ENCODE assay signal across 23 cellular contexts in the genomic region with DNA sequence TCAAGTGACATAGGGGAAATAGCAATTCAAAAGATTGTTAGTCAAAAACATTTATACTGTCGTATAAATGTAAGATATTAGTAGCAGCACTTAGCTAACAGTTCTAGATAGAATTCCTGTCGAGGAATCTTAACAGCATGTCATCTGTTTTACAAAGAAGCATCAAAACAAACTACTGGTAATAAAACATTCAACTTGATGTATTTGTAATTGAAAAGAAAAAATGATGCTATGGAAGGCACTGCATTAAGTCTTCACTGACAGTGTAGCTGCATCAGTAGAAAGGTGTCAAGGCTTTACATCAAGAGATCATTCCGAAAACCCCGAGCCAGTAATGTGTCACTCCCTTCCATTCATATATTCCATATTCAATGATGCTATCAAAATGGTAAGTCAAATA.
"Had no signal": no experiment of that assay in that cellular context is flagged by ENCODE, and none has a peak within 500 bp of the region (broad histone marks: within the 10 kb centered on the region; RNA-seq: fewer than 3 reads in every experiment).

No MANE protein-coding gene starts in this region.

- H3K9me3 ChIP-seq: colonic mucosa, esophagus muscularis mucosa, esophagus squamous epithelium, gastrocnemius medialis, gastroesophageal sphincter, heart left ventricle, heart right ventricle had no signal

- H3K36me3 ChIP-seq: colonic mucosa, esophagus muscularis mucosa, esophagus squamous epithelium, gastrocnemius medialis, gastroesophageal sphincter, heart left ventricle, heart right ventricle had no signal

- DNase-seq: colonic mucosa; cortex of kidney; dermis blood vessel endothelial cell; dorsolateral prefrontal cortex; effector CD4-positive, alpha-beta T cell; effector CD8-positive, alpha-beta T cell; effector memory CD4-positive, alpha-beta T cell; effector memory CD8-positive, alpha-beta T cell; endodermal cell; erythroblast; esophagus squamous epithelium; foreskin fibroblast; foreskin keratinocyte; foreskin melanocyte; gastrocnemius medialis; glutamatergic neuron; head of caudate nucleus; heart left ventricle; heart right ventricle had no signal

- H3K27ac ChIP-seq: colonic mucosa, coronary artery, dorsolateral prefrontal cortex, epithelial cell of prostate, esophagus muscularis mucosa, esophagus squamous epithelium, foreskin keratinocyte, gastrocnemius medialis, gastroesophageal sphincter, heart left ventricle, heart right ventricle had no signal

- H3K27me3 ChIP-seq: colonic mucosa, dorsolateral prefrontal cortex, esophagus muscularis mucosa, esophagus squamous epithelium, foreskin keratinocyte, gastrocnemius medialis, gastroesophageal sphincter, heart left ventricle, heart right ventricle had no signal

- H3K4me3 ChIP-seq: colonic mucosa, coronary artery, dorsolateral prefrontal cortex, esophagus muscularis mucosa, esophagus squamous epithelium, gastrocnemius medialis, gastroesophageal sphincter, heart left ventricle, heart right ventricle had no signal
